Comparison of ENCODE assay signal across 2 cellular contexts in the genomic region with DNA sequence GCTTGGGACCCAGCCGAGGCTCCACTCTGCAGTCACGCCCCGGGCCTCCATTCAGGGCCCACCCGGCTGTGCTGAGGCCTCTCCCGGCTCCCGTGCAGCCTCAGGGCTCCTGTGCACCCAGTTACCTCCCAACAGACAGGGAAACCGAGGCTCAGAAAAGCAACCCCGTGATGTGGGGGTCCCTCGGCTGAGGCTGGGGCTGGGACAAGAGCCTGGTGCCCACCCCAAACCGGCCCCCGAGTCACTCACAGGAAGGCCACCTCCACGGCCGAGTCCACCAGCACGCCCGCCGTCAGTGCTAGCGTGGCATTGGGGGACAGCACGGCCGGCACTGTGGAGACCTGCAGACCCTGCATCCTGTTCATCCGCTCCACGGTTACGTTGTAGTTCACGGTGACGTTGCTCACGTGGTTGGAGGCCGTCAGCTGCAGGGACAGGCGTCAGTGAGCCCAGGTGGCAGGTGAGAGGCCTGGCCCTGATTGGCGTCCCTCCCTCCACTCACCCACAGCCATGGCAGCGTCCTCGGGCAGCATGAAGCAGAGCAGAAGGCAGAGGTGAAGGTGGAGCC. TPM values are rescaled to one million over a fixed set of nuclear protein-coding genes. Genes with fewer than 3 reads are reported as not detected.
"Had no signal": no experiment of that assay in that cellular context is flagged by ENCODE, and none has a peak within 500 bp of the region (broad histone marks: within the 10 kb centered on the region; RNA-seq: fewer than 3 reads in every experiment).

No MANE protein-coding gene starts in this region.

RNA-seq across cellular contexts. Expression of a gene that starts 35.8 kb away (rescaled TPM):
- total RNA-seq: activated B cell treated with CpG ODN at 0.5 μM for 24 hours; T-helper 2 cell treated with Interferon-gamma antibody and Interleukin-4, amounts not matched to agents 100 ng/mL and 5 ng/mL, for 36 hours had no signal
